Comparison of ENCODE assay signal across 14 cellular contexts in the genomic region with DNA sequence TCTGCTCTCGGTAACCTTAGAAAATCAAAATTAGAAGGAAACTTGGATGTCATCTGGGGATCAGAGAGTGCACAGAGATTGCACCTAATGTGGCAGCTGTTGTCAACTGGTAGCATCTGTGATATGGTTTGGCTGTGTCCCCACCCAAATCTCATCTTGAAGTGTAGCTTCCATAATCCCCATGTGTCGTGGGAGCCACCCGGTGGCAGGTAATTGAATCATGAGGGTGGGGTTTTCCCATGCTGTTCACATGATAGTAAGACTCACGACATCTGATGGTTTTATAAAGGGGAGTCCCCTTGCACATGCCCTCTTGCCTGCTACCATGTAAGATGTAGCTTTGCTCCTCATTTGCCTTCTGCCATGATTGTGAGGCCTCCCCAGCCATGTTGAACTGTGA.
DNase-seq lines count a peak whose midpoint lies in the region; ATAC-seq and TF ChIP-seq lines count a peak whose summit lies in the region.
"Had no signal": no experiment of that assay in that cellular context is flagged by ENCODE, and none has a peak within 500 bp of the region (broad histone marks: within the 10 kb centered on the region; RNA-seq: fewer than 3 reads in every experiment).

No MANE protein-coding gene starts in this region.

- no peaks in the 10 kb centered on the region for H4K20me1 ChIP-seq in PC-9 (ENCODE audit: insufficient read depth)

- H3K27ac ChIP-seq in parathyroid adenoma (no peak overlapping the region), PC-9 (no peak overlapping the region)
- H3K27ac ChIP-seq: SK-N-MC had no signal

- H3F3A ChIP-seq in PC-9 (ENCODE audit: insufficient read depth, low read depth), result no peaks in the 10 kb centered on the region

- no peaks in the 10 kb centered on the region for H3K9me3 ChIP-seq in parathyroid adenoma (ENCODE audit: control insufficient read depth, low read length)
- H3K9me3 ChIP-seq in PC-9 (ENCODE audit: insufficient read depth, low read depth), result no peaks in the 10 kb centered on the region
- H3K9me3 ChIP-seq: mucosa of descending colon had no signal

- H3K9me3 Mint-ChIP-seq in endothelial cell (ENCODE audit: unreplicated experiment), result no peaks in the 10 kb centered on the region

- no peaks in the 10 kb centered on the region for H3K9me2 ChIP-seq in PC-9 (ENCODE audit: insufficient read depth)

- H3K36me3 Mint-ChIP-seq in endothelial cell (ENCODE audit: low read depth, unreplicated experiment), result no peaks in the 10 kb centered on the region

- no peak for ATAC-seq in HG02588 (IDR thresholded peaks at IDR 0.05; ENCODE audit: unreplicated experiment)
- ATAC-seq: activated T-helper 17 cell treated with anti-CD3 and anti-CD28 coated beads, Interleukin-2, amount 50 U/mL, for 72 hours; mucosa of descending colon had no signal

- no peaks in the 10 kb centered on the region for H3K27me3 ChIP-seq in parathyroid adenoma (ENCODE audit: control insufficient read depth, insufficient read depth, low read length)
- H3K27me3 ChIP-seq in PC-9 (ENCODE audit: insufficient read depth, low read depth), result no peaks in the 10 kb centered on the region

- H3K27me3 Mint-ChIP-seq in endothelial cell (ENCODE audit: unreplicated experiment), result peaks cover 4% of the 10 kb centered on the region

- intact Hi-C loops in PC-9 (cut with micrococcal nuclease; ENCODE audit: unreplicated experiment), result no loop called here

- H3K79me2 ChIP-seq in parathyroid adenoma, result no peaks in the 10 kb centered on the region
- no peaks in the 10 kb centered on the region for H3K79me2 ChIP-seq in PC-9 (ENCODE audit: low read depth)

- no peaks in the 10 kb centered on the region for H3K4me1 ChIP-seq in parathyroid adenoma
- no peaks in the 10 kb centered on the region for H3K4me1 ChIP-seq in PC-9 (replicated peaks; ENCODE audit: insufficient read depth)

- BruUV-seq in PC-9 (replicated peaks; lab: Mats Ljungman, UMichigan), result no TSS peak

- no peak overlapping the region for H3K9ac ChIP-seq in parathyroid adenoma

- H2AFZ ChIP-seq in parathyroid adenoma (no peak overlapping the region), PC-9 (no peak overlapping the region)

- H3K4me3 ChIP-seq in LNCaP clone FGC (ENCODE audit: low read depth, low read length), result no peak overlapping the region
- H3K4me3 ChIP-seq in parathyroid adenoma (ENCODE audit: low read depth, low read length), result no peak overlapping the region
- H3K4me3 ChIP-seq in PC-9, result no peak overlapping the region
- H3K4me3 ChIP-seq: mucosa of descending colon, SK-N-MC had no signal

- no peaks in the 10 kb centered on the region for H3K36me3 ChIP-seq in parathyroid adenoma (ENCODE audit: control insufficient read depth, insufficient read depth, low read length)
- H3K36me3 ChIP-seq in PC-9 (ENCODE audit: low read depth), result no peaks in the 10 kb centered on the region

- DNase-seq in activated CD4-positive, alpha-beta T cell treated with anti-CD3 and anti-CD28 coated beads, Interleukin-2, amount 50 U/mL, for 48 hours, result peak; percentile 1 to 4
- DNase-seq in activated CD4-positive, alpha-beta T cell treated with anti-CD3 and anti-CD28 coated beads, Interleukin-2, amount 50 U/mL, for 4 hours, result no peak
- DNase-seq in LNCaP clone FGC (ENCODE audit: low read depth) (no peak), endothelial cell (ENCODE audit: low spot score) (peak; percentile 6), NCI-H226 (no peak), PC-9 (no peak)
- DNase-seq: NCI-H69; stimulated activated CD4-positive, alpha-beta T cell treated with anti-CD3 and anti-CD28 coated beads, Interleukin-2, amount 100 ng/mL, for 48 hours; stimulated activated naive CD4-positive, alpha-beta T cell had no signal

- H3K4me1 Mint-ChIP-seq in endothelial cell (ENCODE audit: unreplicated experiment), result no peaks in the 10 kb centered on the region
- H3K4me1 Mint-ChIP-seq: activated T-helper 17 cell treated with anti-CD3 and anti-CD28 coated beads, Interleukin-2, amount 50 U/mL, for 72 hours had no signal

- POLR2A ChIA-PET in PC-9 (lab: Charles Lee; ENCODE audit: unreplicated experiment), result no interaction called here

- H3K27ac Mint-ChIP-seq in endothelial cell (ENCODE audit: unreplicated experiment), result no peak overlapping the region
- H3K27ac Mint-ChIP-seq: activated T-helper 17 cell treated with anti-CD3 and anti-CD28 coated beads, Interleukin-2, amount 50 U/mL, for 72 hours had no signal

- CTCF ChIA-PET in PC-9 (lab: Charles Lee), result no interaction called here

- peak; percentile 29 for TF ChIP-seq CTCF in LNCaP clone FGC (IDR thresholded peaks at IDR 0.05; ENCODE audit: control insufficient read depth, extremely low read depth, insufficient read depth)
- TF ChIP-seq CTCF in endothelial cell (IDR thresholded peaks at IDR 0.05; ENCODE audit: unreplicated experiment), result no peak
- peak; percentile 13 for TF ChIP-seq CTCF in parathyroid adenoma (IDR thresholded peaks at IDR 0.05)
- no peak for TF ChIP-seq CTCF in PC-9 (conservative IDR thresholded peaks at IDR 0.05)

- H3K4me2 ChIP-seq in parathyroid adenoma (ENCODE audit: low read length) (no peak overlapping the region), PC-9 (no peak overlapping the region)

- H3K4me3 Mint-ChIP-seq in endothelial cell (ENCODE audit: unreplicated experiment), result no peak overlapping the region
- H3K4me3 Mint-ChIP-seq: activated T-helper 17 cell treated with anti-CD3 and anti-CD28 coated beads, Interleukin-2, amount 50 U/mL, for 72 hours had no signal

Comparison
In these comparisons a context has a peak if more than half of its experiments do, and no peak if none do; other contexts are left out.
1. DNase-seq: peak in activated CD4-positive, alpha-beta T cell treated with anti-CD3 and anti-CD28 coated beads, Interleukin-2, amount 50 U/mL, for 48 hours (2 of 2) and endothelial cell (single experiment); none in activated CD4-positive, alpha-beta T cell treated with anti-CD3 and anti-CD28 coated beads, Interleukin-2, amount 50 U/mL, for 4 hours (0 of 2), LNCaP clone FGC (single experiment), NCI-H226 (single experiment) and PC-9 (0 of 2).
2. CTCF ChIP-seq: peak in LNCaP clone FGC (single experiment) and parathyroid adenoma (single experiment); none in endothelial cell (single experiment) and PC-9 (single experiment).